Comparison of ENCODE assay signal across 1 cellular context in the genomic region with DNA sequence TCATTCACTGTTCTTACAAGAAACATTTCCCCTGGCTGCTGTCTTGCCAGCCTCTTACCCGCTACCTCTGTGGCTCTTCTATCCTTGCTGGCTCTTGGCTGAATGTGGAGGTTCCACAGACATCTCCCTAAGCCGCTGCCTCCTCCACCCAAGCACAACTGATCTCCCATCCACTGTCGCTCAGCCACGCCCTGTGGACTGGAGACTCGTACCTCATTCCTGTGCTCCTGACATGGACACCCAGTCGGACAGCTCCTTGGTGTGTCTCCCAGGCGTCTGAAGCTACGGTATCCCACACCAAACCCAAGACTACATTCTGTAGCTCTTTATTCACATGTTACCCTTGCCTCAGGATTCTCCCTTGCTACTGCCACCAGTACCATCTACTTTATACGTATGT.
TF ChIP-seq lines count a peak whose summit lies in the region.

No MANE protein-coding gene starts in this region.

TF ChIP-seq in GM12878, 131 proteins besides CTCF, POLR2A, EP300 and RAD21:
- TF ChIP-seq ASH2L (IDR thresholded peaks at IDR 0.05; ENCODE audit: borderline replicate concordance, low read depth) (no peak), IRF5 (IDR thresholded peaks at IDR 0.05; ENCODE audit: borderline replicate concordance) (no peak), FOS (IDR thresholded peaks at IDR 0.05; ENCODE audit: borderline replicate concordance, extremely low read depth, insufficient read length) (no peak), CBX5 (IDR thresholded peaks at IDR 0.05; ENCODE audit: low read depth) (no peak), ATF2 (IDR thresholded peaks at IDR 0.05; ENCODE audit: low read length) (no peak), SPI1 (IDR thresholded peaks at IDR 0.05; ENCODE audit: borderline replicate concordance, insufficient read depth, low read depth, low read length) (no peak), EGR1 (IDR thresholded peaks at IDR 0.05; ENCODE audit: borderline replicate concordance in 1 of 2, low read depth in 2 of 2, low read length in 2 of 2) (no peak), MTA3 (IDR thresholded peaks at IDR 0.05; ENCODE audit: borderline replicate concordance, low read length) (no peak), BHLHE40 (IDR thresholded peaks at IDR 0.05; ENCODE audit: borderline replicate concordance in 1 of 2, low read depth in 2 of 2, low read length in 1 of 2) (no peak), ZNF217 (IDR thresholded peaks at IDR 0.05) (no peak), CBX3 (IDR thresholded peaks at IDR 0.05; ENCODE audit: borderline replicate concordance, low read depth) (no peak), NR2F1 (conservative IDR thresholded peaks at IDR 0.05) (no peak), BCL11A (IDR thresholded peaks at IDR 0.05; ENCODE audit: low read depth, low read length) (no peak), GATAD2B (conservative IDR thresholded peaks at IDR 0.05; ENCODE audit: low read depth) (no peak)
- TF ChIP-seq, protein P1, sequence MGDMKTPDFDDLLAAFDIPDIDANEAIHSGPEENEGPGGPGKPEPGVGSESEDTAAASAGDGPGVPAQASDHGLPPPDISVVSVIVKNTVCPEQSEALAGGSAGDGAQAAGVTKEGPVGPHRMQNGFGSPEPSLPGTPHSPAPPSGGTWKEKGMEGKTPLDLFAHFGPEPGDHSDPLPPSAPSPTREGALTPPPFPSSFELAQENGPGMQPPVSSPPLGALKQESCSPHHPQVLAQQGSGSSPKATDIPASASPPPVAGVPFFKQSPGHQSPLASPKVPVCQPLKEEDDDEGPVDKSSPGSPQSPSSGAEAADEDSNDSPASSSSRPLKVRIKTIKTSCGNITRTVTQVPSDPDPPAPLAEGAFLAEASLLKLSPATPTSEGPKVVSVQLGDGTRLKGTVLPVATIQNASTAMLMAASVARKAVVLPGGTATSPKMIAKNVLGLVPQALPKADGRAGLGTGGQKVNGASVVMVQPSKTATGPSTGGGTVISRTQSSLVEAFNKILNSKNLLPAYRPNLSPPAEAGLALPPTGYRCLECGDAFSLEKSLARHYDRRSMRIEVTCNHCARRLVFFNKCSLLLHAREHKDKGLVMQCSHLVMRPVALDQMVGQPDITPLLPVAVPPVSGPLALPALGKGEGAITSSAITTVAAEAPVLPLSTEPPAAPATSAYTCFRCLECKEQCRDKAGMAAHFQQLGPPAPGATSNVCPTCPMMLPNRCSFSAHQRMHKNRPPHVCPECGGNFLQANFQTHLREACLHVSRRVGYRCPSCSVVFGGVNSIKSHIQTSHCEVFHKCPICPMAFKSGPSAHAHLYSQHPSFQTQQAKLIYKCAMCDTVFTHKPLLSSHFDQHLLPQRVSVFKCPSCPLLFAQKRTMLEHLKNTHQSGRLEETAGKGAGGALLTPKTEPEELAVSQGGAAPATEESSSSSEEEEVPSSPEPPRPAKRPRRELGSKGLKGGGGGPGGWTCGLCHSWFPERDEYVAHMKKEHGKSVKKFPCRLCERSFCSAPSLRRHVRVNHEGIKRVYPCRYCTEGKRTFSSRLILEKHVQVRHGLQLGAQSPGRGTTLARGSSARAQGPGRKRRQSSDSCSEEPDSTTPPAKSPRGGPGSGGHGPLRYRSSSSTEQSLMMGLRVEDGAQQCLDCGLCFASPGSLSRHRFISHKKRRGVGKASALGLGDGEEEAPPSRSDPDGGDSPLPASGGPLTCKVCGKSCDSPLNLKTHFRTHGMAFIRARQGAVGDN (IDR thresholded peaks at IDR 0.05): no peak
